Comparison of ENCODE assay signal across 12 cellular contexts in genomic region chr7:30804078-30804661, GRCh38. TPM values are rescaled to one million over a fixed set of nuclear protein-coding genes. Genes with fewer than 3 reads are reported as not detected.
DNase-seq lines count a peak whose midpoint lies in the region; ATAC-seq and TF ChIP-seq lines count a peak whose summit lies in the region.
"Had no signal": no experiment of that assay in that cellular context is flagged by ENCODE, and none has a peak within 500 bp of the region (broad histone marks: within the 10 kb centered on the region; RNA-seq: fewer than 3 reads in every experiment).

No MANE protein-coding gene starts in this region.

- H3K4me1 ChIP-seq in aorta (ENCODE audit: control insufficient read depth in 1 of 2, insufficient read depth in 2 of 2, low read length in 2 of 2), result peaks cover 2 to 18% of the 10 kb centered on the region in 2 donors

- POLR2A ChIA-PET in activated CD8-positive, alpha-beta T cell treated with anti-CD3 and anti-CD28 coated beads, Interleukin-2, amount 10 ng/mL, durations not matched to agents 7 days and 5 days (lab: Charles Lee), result no interaction called here

- TF ChIP-seq CTCF in astrocyte of the spinal cord (IDR thresholded peaks at IDR 0.05; ENCODE audit: low read depth, low read length), result no peak

- no peak overlapping the region for H3K4me3 ChIP-seq in astrocyte of the spinal cord (ENCODE audit: low read depth, low read length)
- no peak overlapping the region for H3K4me3 ChIP-seq in aorta (ENCODE audit: low read length in 2 of 2)

- intact Hi-C loops in aorta (cut with DNase I), result loop anchor here (1.0 to 5.0 kb wide), 5 partner anchors 41 to 318 kb away; partner anchors contain the start of gene AQP1 (in 1 of the 2)

- no peaks in the 10 kb centered on the region for H3K36me3 Mint-ChIP-seq in activated CD8-positive, alpha-beta T cell treated with anti-CD3 and anti-CD28 coated beads, Interleukin-2, amount 10 ng/mL, durations not matched to agents 7 days and 5 days (ENCODE audit: low read depth)
- H3K36me3 Mint-ChIP-seq: T-cell had no signal

- no peaks in the 10 kb centered on the region for H3K9me3 Mint-ChIP-seq in activated CD8-positive, alpha-beta T cell treated with anti-CD3 and anti-CD28 coated beads, Interleukin-2, amount 10 ng/mL, durations not matched to agents 7 days and 5 days (ENCODE audit: insufficient read depth)
- H3K9me3 Mint-ChIP-seq: memory B cell, T-cell had no signal

- in situ Hi-C loops in astrocyte of the spinal cord (cut with HindIII; ENCODE audit: low sequenced_read_pairs), result no loop called here

- H3K27ac ChIP-seq in aorta (ENCODE audit: low read depth in 1 of 2, low read length in 2 of 2), result peak overlapping the region; percentile 58 to 96

- H3K27me3 ChIP-seq in aorta (ENCODE audit: control insufficient read depth in 1 of 2, insufficient read depth in 2 of 2, low read length in 1 of 2), result no peaks in the 10 kb centered on the region

- DNase-seq in HS-5 (ENCODE audit: low read depth), result peak; percentile 90
- peak; percentile 93 for DNase-seq in astrocyte of the spinal cord (ENCODE audit: low read depth, low spot score)
- peak; percentile 91 for DNase-seq in iris pigment epithelial cell (ENCODE audit: low read depth)
- DNase-seq in aorta, result no peak
- no peak for DNase-seq in activated CD8-positive, alpha-beta T cell treated with anti-CD3 and anti-CD28 coated beads, Interleukin-2, amount 10 ng/mL, durations not matched to agents 7 days and 5 days
- DNase-seq in NCI-H2171 treated with DMSO at 0.1 percent for 48 hours (lab: John Stamatoyannopoulos, UW), result no peak
- DNase-seq: DMS79, NCI-H774, retina, T-cell had no signal

- ATAC-seq in aorta (ENCODE audit: low FRiP score) (no peak), GM21381 (IDR thresholded peaks at IDR 0.05; ENCODE audit: unreplicated experiment) (no peak)
- no peak for ATAC-seq in activated CD8-positive, alpha-beta T cell treated with anti-CD3 and anti-CD28 coated beads, Interleukin-2, amount 10 ng/mL, durations not matched to agents 7 days and 5 days
- ATAC-seq: T-cell had no signal

- H3K4me1 Mint-ChIP-seq in activated CD8-positive, alpha-beta T cell treated with anti-CD3 and anti-CD28 coated beads, Interleukin-2, amount 10 ng/mL, durations not matched to agents 7 days and 5 days (ENCODE audit: low read depth), result peaks cover 11% of the 10 kb centered on the region

- no peaks in the 10 kb centered on the region for H3K36me3 ChIP-seq in aorta (ENCODE audit: control insufficient read depth in 1 of 2, insufficient read depth in 2 of 2, low read length in 1 of 2)

- no peak overlapping the region for H3K27ac Mint-ChIP-seq in activated CD8-positive, alpha-beta T cell treated with anti-CD3 and anti-CD28 coated beads, Interleukin-2, amount 10 ng/mL, durations not matched to agents 7 days and 5 days
- H3K27ac Mint-ChIP-seq: memory B cell, T-cell had no signal

- WGBS in aorta, 2 donors, result 14 to 15% methylated on average over 3 of the region's 3 CpGs

- H3K27me3 Mint-ChIP-seq in activated CD8-positive, alpha-beta T cell treated with anti-CD3 and anti-CD28 coated beads, Interleukin-2, amount 10 ng/mL, durations not matched to agents 7 days and 5 days (ENCODE audit: low read depth), result no peaks in the 10 kb centered on the region
- H3K27me3 Mint-ChIP-seq: memory B cell, T-cell had no signal

- CTCF ChIA-PET in activated CD8-positive, alpha-beta T cell treated with anti-CD3 and anti-CD28 coated beads, Interleukin-2, amount 10 ng/mL, durations not matched to agents 7 days and 5 days (lab: Charles Lee), result interaction anchor here (0.8 to 1.8 kb wide), 4 partner anchors 135 to 179 kb away, joined by 3 to 5 read pairs (median 4); no protein-coding TSS in a partner anchor

- no peaks in the 10 kb centered on the region for H3K9me3 ChIP-seq in aorta (ENCODE audit: control insufficient read depth, low read length)

- H3K4me3 Mint-ChIP-seq in activated CD8-positive, alpha-beta T cell treated with anti-CD3 and anti-CD28 coated beads, Interleukin-2, amount 10 ng/mL, durations not matched to agents 7 days and 5 days, result no peak overlapping the region
- H3K4me3 Mint-ChIP-seq: memory B cell, T-cell had no signal

RNA-seq across cellular contexts. Expression of gene MINDY4, which starts 33.0 kb away (rescaled TPM):
- 10 to 100 TPM; 20.2 to 22.2 TPM for total RNA-seq in aorta
- 10 to 100 TPM in 1 of 2 donors, 1 to 10 TPM in 1; 3.1 to 26.1 TPM for polyA plus RNA-seq in aorta
- 1 to 10 TPM; 1.3 to 1.5 TPM for total RNA-seq in activated CD8-positive, alpha-beta T cell treated with anti-CD3 and anti-CD28 coated beads, Interleukin-2, amount 10 ng/mL, durations not matched to agents 7 days and 5 days

RNA-seq across cellular contexts. Expression of gene INMT, which starts 52.2 kb away (rescaled TPM):
- total RNA-seq in aorta, result 100 to 1,000 TPM in 1 of 2 donors, 10 to 100 TPM in 1; 83.0 to 131 TPM
- 100 to 1,000 TPM in 1 of 2 donors, 10 to 100 TPM in 1; 76.7 to 105 TPM for polyA plus RNA-seq in aorta
- not detected for total RNA-seq in activated CD8-positive, alpha-beta T cell treated with anti-CD3 and anti-CD28 coated beads, Interleukin-2, amount 10 ng/mL, durations not matched to agents 7 days and 5 days

Comparison
In these comparisons a context has a peak if more than half of its experiments do, and no peak if none do; other contexts are left out.
1. DNase-seq: peak in HS-5 (single experiment), astrocyte of the spinal cord (single experiment) and iris pigment epithelial cell (single experiment); none in aorta (0 of 2), activated CD8-positive, alpha-beta T cell treated with anti-CD3 and anti-CD28 coated beads, Interleukin-2, amount 10 ng/mL, durations not matched to agents 7 days and 5 days (single experiment) and NCI-H2171 treated with DMSO at 0.1 percent for 48 hours (single experiment).
2. RNA of gene MINDY4, which starts 33.0 kb away (total RNA-seq): 20.2 to 22.2 TPM in aorta; 1.3 to 1.5 TPM in activated CD8-positive, alpha-beta T cell treated with anti-CD3 and anti-CD28 coated beads, Interleukin-2, amount 10 ng/mL, durations not matched to agents 7 days and 5 days; every median in the first group is over 4 times any median in the second.
3. RNA of gene INMT, which starts 52.2 kb away (total RNA-seq): 83.0 to 131 TPM in aorta; not detected in activated CD8-positive, alpha-beta T cell treated with anti-CD3 and anti-CD28 coated beads, Interleukin-2, amount 10 ng/mL, durations not matched to agents 7 days and 5 days; every median in the first group is over 10 times any median in the second.